1 cellular context compared by ENCODE assay signal in the genomic region with DNA sequence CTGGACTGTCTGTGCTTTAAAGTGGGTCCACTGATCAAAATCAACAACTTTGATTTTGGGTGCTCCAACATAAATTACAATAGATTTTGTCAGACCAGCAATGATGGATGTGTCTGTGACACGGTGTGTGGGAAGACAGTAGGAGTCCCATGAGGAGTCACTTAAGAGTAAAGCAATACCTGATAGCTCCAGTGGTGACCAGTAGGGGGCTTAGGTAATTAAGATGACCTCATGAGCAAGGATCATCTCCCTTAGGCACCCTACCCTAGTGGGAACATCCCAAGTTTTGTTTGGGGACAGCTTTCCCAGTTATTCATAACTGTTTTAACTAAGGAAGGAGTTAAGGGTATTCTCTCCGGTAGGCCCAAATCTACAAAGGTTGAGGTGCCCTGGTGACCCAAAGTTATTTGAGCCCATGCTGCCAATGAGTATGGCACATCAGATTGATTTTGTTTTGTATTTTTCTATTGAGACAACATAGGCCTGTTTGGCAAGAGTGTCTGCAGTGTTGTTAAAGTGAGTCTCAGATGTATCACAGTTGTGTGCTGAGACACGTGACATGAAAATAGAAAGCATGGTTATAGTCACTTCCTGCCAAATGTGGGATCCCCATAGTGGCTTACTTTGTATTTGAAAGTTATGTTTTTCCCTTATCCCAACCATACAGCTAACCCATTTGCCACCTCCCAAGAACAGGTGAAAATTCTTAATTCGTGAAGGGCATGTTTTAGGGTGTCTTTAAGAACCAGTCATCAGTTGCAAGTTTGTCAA.
TF ChIP-seq lines count a peak whose summit lies in the region.

No MANE protein-coding gene starts in this region.

TF ChIP-seq in GM23338, 12 proteins besides CTCF, POLR2A, EP300 and RAD21 (continued from another document):
- TF ChIP-seq, protein P1, sequence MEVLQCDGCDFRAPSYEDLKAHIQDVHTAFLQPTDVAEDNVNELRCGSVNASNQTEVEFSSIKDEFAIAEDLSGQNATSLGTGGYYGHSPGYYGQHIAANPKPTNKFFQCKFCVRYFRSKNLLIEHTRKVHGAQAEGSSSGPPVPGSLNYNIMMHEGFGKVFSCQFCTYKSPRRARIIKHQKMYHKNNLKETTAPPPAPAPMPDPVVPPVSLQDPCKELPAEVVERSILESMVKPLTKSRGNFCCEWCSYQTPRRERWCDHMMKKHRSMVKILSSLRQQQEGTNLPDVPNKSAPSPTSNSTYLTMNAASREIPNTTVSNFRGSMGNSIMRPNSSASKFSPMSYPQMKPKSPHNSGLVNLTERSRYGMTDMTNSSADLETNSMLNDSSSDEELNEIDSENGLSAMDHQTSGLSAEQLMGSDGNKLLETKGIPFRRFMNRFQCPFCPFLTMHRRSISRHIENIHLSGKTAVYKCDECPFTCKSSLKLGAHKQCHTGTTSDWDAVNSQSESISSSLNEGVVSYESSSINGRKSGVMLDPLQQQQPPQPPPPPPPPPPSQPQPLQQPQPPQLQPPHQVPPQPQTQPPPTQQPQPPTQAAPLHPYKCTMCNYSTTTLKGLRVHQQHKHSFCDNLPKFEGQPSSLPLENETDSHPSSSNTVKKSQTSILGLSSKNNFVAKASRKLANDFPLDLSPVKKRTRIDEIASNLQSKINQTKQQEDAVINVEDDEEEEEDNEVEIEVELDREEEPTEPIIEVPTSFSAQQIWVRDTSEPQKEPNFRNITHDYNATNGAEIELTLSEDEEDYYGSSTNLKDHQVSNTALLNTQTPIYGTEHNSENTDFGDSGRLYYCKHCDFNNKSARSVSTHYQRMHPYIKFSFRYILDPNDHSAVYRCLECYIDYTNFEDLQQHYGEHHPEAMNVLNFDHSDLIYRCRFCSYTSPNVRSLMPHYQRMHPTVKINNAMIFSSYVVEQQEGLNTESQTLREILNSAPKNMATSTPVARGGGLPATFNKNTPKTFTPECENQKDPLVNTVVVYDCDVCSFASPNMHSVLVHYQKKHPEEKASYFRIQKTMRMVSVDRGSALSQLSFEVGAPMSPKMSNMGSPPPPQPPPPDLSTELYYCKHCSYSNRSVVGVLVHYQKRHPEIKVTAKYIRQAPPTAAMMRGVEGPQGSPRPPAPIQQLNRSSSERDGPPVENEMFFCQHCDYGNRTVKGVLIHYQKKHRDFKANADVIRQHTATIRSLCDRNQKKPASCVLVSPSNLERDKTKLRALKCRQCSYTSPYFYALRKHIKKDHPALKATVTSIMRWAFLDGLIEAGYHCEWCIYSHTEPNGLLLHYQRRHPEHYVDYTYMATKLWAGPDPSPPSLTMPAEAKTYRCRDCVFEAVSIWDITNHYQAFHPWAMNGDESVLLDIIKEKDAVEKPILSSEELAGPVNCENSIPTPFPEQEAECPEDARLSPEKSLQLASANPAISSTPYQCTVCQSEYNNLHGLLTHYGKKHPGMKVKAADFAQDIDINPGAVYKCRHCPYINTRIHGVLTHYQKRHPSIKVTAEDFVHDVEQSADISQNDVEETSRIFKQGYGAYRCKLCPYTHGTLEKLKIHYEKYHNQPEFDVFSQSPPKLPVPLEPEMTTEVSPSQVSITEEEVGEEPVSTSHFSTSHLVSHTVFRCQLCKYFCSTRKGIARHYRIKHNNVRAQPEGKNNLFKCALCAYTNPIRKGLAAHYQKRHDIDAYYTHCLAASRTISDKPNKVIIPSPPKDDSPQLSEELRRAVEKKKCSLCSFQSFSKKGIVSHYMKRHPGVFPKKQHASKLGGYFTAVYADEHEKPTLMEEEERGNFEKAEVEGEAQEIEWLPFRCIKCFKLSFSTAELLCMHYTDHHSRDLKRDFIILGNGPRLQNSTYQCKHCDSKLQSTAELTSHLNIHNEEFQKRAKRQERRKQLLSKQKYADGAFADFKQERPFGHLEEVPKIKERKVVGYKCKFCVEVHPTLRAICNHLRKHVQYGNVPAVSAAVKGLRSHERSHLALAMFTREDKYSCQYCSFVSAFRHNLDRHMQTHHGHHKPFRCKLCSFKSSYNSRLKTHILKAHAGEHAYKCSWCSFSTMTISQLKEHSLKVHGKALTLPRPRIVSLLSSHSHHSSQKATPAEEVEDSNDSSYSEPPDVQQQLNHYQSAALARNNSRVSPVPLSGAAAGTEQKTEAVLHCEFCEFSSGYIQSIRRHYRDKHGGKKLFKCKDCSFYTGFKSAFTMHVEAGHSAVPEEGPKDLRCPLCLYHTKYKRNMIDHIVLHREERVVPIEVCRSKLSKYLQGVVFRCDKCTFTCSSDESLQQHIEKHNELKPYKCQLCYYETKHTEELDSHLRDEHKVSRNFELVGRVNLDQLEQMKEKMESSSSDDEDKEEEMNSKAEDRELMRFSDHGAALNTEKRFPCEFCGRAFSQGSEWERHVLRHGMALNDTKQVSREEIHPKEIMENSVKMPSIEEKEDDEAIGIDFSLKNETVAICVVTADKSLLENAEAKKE (CRISPR knock-in tag; IDR thresholded peaks at IDR 0.05) = no peak
- no peak for TF ChIP-seq ZNF114 (CRISPR knock-in tag; IDR thresholded peaks at IDR 0.05)
- no peak for TF ChIP-seq JUNB (IDR thresholded peaks at IDR 0.05; ENCODE audit: unreplicated experiment)
- no peak for TF ChIP-seq EZH2phosphoT487 (IDR thresholded peaks at IDR 0.05; ENCODE audit: unreplicated experiment)
- TF ChIP-seq, protein P2, sequence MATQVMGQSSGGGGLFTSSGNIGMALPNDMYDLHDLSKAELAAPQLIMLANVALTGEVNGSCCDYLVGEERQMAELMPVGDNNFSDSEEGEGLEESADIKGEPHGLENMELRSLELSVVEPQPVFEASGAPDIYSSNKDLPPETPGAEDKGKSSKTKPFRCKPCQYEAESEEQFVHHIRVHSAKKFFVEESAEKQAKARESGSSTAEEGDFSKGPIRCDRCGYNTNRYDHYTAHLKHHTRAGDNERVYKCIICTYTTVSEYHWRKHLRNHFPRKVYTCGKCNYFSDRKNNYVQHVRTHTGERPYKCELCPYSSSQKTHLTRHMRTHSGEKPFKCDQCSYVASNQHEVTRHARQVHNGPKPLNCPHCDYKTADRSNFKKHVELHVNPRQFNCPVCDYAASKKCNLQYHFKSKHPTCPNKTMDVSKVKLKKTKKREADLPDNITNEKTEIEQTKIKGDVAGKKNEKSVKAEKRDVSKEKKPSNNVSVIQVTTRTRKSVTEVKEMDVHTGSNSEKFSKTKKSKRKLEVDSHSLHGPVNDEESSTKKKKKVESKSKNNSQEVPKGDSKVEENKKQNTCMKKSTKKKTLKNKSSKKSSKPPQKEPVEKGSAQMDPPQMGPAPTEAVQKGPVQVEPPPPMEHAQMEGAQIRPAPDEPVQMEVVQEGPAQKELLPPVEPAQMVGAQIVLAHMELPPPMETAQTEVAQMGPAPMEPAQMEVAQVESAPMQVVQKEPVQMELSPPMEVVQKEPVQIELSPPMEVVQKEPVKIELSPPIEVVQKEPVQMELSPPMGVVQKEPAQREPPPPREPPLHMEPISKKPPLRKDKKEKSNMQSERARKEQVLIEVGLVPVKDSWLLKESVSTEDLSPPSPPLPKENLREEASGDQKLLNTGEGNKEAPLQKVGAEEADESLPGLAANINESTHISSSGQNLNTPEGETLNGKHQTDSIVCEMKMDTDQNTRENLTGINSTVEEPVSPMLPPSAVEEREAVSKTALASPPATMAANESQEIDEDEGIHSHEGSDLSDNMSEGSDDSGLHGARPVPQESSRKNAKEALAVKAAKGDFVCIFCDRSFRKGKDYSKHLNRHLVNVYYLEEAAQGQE (IDR thresholded peaks at IDR 0.05; ENCODE audit: unreplicated experiment) = no peak
